ENCODE assay signal across 8 cellular contexts in genomic region chr17:75456417-75457046, GRCh38. TPM values are rescaled to one million over a fixed set of nuclear protein-coding genes. Genes with fewer than 3 reads are reported as not detected.
DNase-seq lines count a peak whose midpoint lies in the region; ATAC-seq and FAIRE-seq lines count a peak whose summit lies in the region.

TSS of gene TMEM94 (plus strand) at chr17:75456635. CDS start at chr17:75471906, 15,271 bp downstream.

- H3K79me1 ChIP-seq in mesenchymal stem cell (replicated peaks; ENCODE audit: low read length, poor library complexity, severe bottlenecking) = peaks cover 17% of the 10 kb centered on the region

- peak within 1 kb of the TSS; percentile 39 to 93 for H3K14ac ChIP-seq in mesenchymal stem cell (ENCODE audit: low read length in 2 of 2)

- peak; percentile 86 for ATAC-seq in GM21360 (IDR thresholded peaks at IDR 0.05; ENCODE audit: unreplicated experiment)

- H3K9me3 ChIP-seq in endocrine pancreas (ENCODE audit: control insufficient read depth, low read length) = no peaks in the 10 kb centered on the region
- H3K9me3 ChIP-seq in mesenchymal stem cell (ENCODE audit: control insufficient read depth, low read length) = no peaks in the 10 kb centered on the region

- peak within 1 kb of the TSS; percentile 90 for H2AFZ ChIP-seq in mesenchymal stem cell (ENCODE audit: low read depth, low read length)

- H2BK12ac ChIP-seq in mesenchymal stem cell (ENCODE audit: low read length in 2 of 2) = no peak within 1 kb of the TSS

- H3K4me3 ChIP-seq in endocrine pancreas (ENCODE audit: control insufficient read depth, insufficient read depth, low read length) = peak within 1 kb of the TSS; percentile 55
- peak within 1 kb of the TSS; percentile 77 to 96 for H3K4me3 ChIP-seq in mesenchymal stem cell (ENCODE audit: insufficient read depth in 1 of 2, low read depth in 1 of 2, low read length in 2 of 2)

- peak within 1 kb of the TSS; percentile 97 for H3K4me2 ChIP-seq in mesenchymal stem cell (ENCODE audit: low read length, poor library complexity, severe bottlenecking)

- H2BK15ac ChIP-seq in mesenchymal stem cell (ENCODE audit: low read depth, poor library complexity, severe bottlenecking) = peak within 1 kb of the TSS; percentile 85

- H4K8ac ChIP-seq in mesenchymal stem cell (ENCODE audit: low read length) = peak within 1 kb of the TSS; percentile 99

- FAIRE-seq in HTR-8/SVneo (lab: Jason Lieb, UNC) = peak; percentile 72

- H3K9ac ChIP-seq in endocrine pancreas (ENCODE audit: control insufficient read depth, insufficient read depth, low read length) = peak within 1 kb of the TSS; percentile 98
- peak within 1 kb of the TSS; percentile 99 for H3K9ac ChIP-seq in mesenchymal stem cell (ENCODE audit: low read length)

- H2AK5ac ChIP-seq in mesenchymal stem cell (ENCODE audit: low read length, severe bottlenecking) = peak within 1 kb of the TSS; percentile 64

- H3K36me3 ChIP-seq in endocrine pancreas (ENCODE audit: control insufficient read depth, insufficient read depth, low read length) (no peaks in the 10 kb centered on the region), mesenchymal stem cell (ENCODE audit: control insufficient read depth in 1 of 2, insufficient read depth in 2 of 2, low read depth in 1 of 2, low read length in 2 of 2) (no peaks in the 10 kb centered on the region)

- peak within 1 kb of the TSS; percentile 92 for H4K91ac ChIP-seq in mesenchymal stem cell (ENCODE audit: low read length)

- peak; percentile 91 for DNase-seq in COLO668 (lab: John Stamatoyannopoulos, UW; ENCODE audit: unreplicated experiment)
- DNase-seq in HTR-8/SVneo (ENCODE audit: insufficient read length, low spot score) = peak; percentile 98
- peak; percentile 93 for DNase-seq in NOMO-1 treated with dmso at 0.1 percent for 144 hours (lab: John Stamatoyannopoulos, UW; ENCODE audit: unreplicated experiment)
- DNase-seq in activated CD8-positive, alpha-beta memory T cell treated with anti-CD3 and anti-CD28 coated beads for 48 hours (ENCODE audit: low read depth in 2 of 3, low spot score in 2 of 3) = peak; percentile 60 to 77 (median 76)
- DNase-seq in mesenchymal stem cell = peak; percentile 98
- DNase-seq in stimulated activated CD8-positive, alpha-beta memory T cell treated with anti-CD3 and anti-CD28 coated beads, Interleukin-12 subunit alpha, Interleukin-12 subunit beta, amount 100 ng/mL, for 4 hours (ENCODE audit: low read depth) = peak; percentile 79

- under 1% methylated on average over 30 of the region's 33 CpGs for WGBS in mesenchymal stem cell

- H3K4me1 ChIP-seq in endocrine pancreas (ENCODE audit: control insufficient read depth, insufficient read depth, low read length) = no peaks in the 10 kb centered on the region
- H3K4me1 ChIP-seq in mesenchymal stem cell (ENCODE audit: control insufficient read depth, insufficient read depth, low read depth, low read length) = peaks cover 7% of the 10 kb centered on the region

- peak within 1 kb of the TSS; percentile 91 to 98 for H3K18ac ChIP-seq in mesenchymal stem cell (ENCODE audit: low read depth in 1 of 2, low read length in 2 of 2)

- peak within 1 kb of the TSS in 1 of 2 experiments; percentile 81 for H3K23ac ChIP-seq in mesenchymal stem cell (ENCODE audit: low read length in 2 of 2)

- peak within 1 kb of the TSS; percentile 85 for H2BK5ac ChIP-seq in mesenchymal stem cell (ENCODE audit: low read depth, low read length, poor library complexity, severe bottlenecking)

- peak within 1 kb of the TSS; percentile 68 to 95 for H3K4ac ChIP-seq in mesenchymal stem cell (ENCODE audit: low read depth in 1 of 2, low read length in 2 of 2)

- no peaks in the 10 kb centered on the region for H3K27me3 ChIP-seq in endocrine pancreas (ENCODE audit: control insufficient read depth, insufficient read depth, low read length)
- no peaks in the 10 kb centered on the region for H3K27me3 ChIP-seq in mesenchymal stem cell (ENCODE audit: control insufficient read depth in 1 of 2, insufficient read depth in 1 of 2, low read length in 2 of 2)

- peak within 1 kb of the TSS; percentile 35 for H2BK120ac ChIP-seq in mesenchymal stem cell (ENCODE audit: low read depth, low read length)

- peak within 1 kb of the TSS; percentile 68 for H3K27ac ChIP-seq in mesenchymal stem cell (ENCODE audit: low read length, poor library complexity, severe bottlenecking)

RNA-seq across cellular contexts. Expression of gene TMEM94, which starts in this region (rescaled TPM):
- 38.5 TPM for polyA plus RNA-seq in mesenchymal stem cell (2013, experiment 1 of 2)
- 37.2 TPM for polyA plus RNA-seq in mesenchymal stem cell (2013, experiment 2 of 2)

Comparison
In these comparisons a context has a peak if more than half of its experiments do, and no peak if none do; other contexts are left out.
1. Peak in every context shown above with its lines: DNase-seq, ATAC-seq, H3K4me3 ChIP-seq and H3K27ac ChIP-seq.